8 cellular contexts compared by ENCODE assay signal in genomic region chr16:55209626-55210025, GRCh38.
"Had no signal": no experiment of that assay in that cellular context is flagged by ENCODE, and none has a peak within 500 bp of the region (broad histone marks: within the 10 kb centered on the region; RNA-seq: fewer than 3 reads in every experiment).

No MANE protein-coding gene starts in this region.

- H3K27ac Mint-ChIP-seq: IgD-negative memory B cell had no signal

- H2AFZ ChIP-seq: GM23248 had no signal

- H3K4me3 ChIP-seq: GM23248, HAP-1 had no signal

- ATAC-seq: HCT116 had no signal

- H3K4me1 Mint-ChIP-seq: IgD-negative memory B cell had no signal

- H3K4me3 Mint-ChIP-seq: IgD-negative memory B cell had no signal

- H3K9ac ChIP-seq: GM23248 had no signal

- DNase-seq: GM23248, GOT3, H7, KG1 had no signal

- H3K9me3 ChIP-seq: HAP-1 had no signal

- FAIRE-seq: HTR-8/SVneo had no signal

- H3K4me1 ChIP-seq: HAP-1 had no signal

- H3K36me3 ChIP-seq: HAP-1 had no signal

- H3K27ac ChIP-seq: GM23248 had no signal
